7 cellular contexts compared by ENCODE assay signal in genomic region chr6:78583079-78583478, GRCh38.
"Had no signal": no experiment of that assay in that cellular context is flagged by ENCODE, and none has a peak within 500 bp of the region (broad histone marks: within the 10 kb centered on the region; RNA-seq: fewer than 3 reads in every experiment).

No MANE protein-coding gene starts in this region.

- H3K27me3 Mint-ChIP-seq: IgD-negative memory B cell had no signal

- H3K4me1 Mint-ChIP-seq: IgD-negative memory B cell had no signal

- H3K4me3 ChIP-seq: K562 had no signal

- H3K27ac Mint-ChIP-seq: IgD-negative memory B cell had no signal

- H3K36me3 Mint-ChIP-seq: IgD-negative memory B cell had no signal

- H3K4me3 Mint-ChIP-seq: IgD-negative memory B cell had no signal

- FAIRE-seq: HepG2, HTR-8/SVneo, K562 had no signal

- H3K27ac ChIP-seq: HL-60 had no signal

- ATAC-seq: HepG2, K562 had no signal

- DNase-seq: IMR-90, KBM-7 had no signal
